ENCODE assay signal across 12 cellular contexts in genomic region chr17:41232399-41233105, GRCh38. TPM values are rescaled to one million over a fixed set of nuclear protein-coding genes. Genes with fewer than 3 reads are reported as not detected.
"Had no signal": no experiment of that assay in that cellular context is flagged by ENCODE, and none has a peak within 500 bp of the region (broad histone marks: within the 10 kb centered on the region; RNA-seq: fewer than 3 reads in every experiment).

TSS of gene KRTAP9-3 (plus strand) at chr17:41232449. CDS start at chr17:41232502, 53 bp downstream.

RNA-seq across cellular contexts. Expression of gene KRTAP9-3, which starts in this region (rescaled TPM):
- total RNA-seq: activated B cell treated with CpG ODN at 0.5 μM for 24 hours; activated CD4-positive, alpha-beta memory T cell treated with anti-CD3 and anti-CD28 coated beads, Interleukin-2, amount 10 ng/mL, durations not matched to agents 7 days and 5 days; activated CD8-positive, alpha-beta memory T cell treated with anti-CD3 and anti-CD28 coated beads, Interleukin-2, amount 10 ng/mL, durations not matched to agents 7 days and 5 days; bronchial epithelial cell; cerebellum; MCF 10A; OCI-LY7; PC-9; Right ventricle myocardium inferior; SK-MEL-5; T-cell; T-helper 17 cell had no signal
